In genomic region chr7:85681241-85681640, GRCh38 we compare ENCODE assay signal across 17 cellular contexts.
DNase-seq lines count a peak whose midpoint lies in the region; ATAC-seq and TF ChIP-seq lines count a peak whose summit lies in the region.
"Had no signal": no experiment of that assay in that cellular context is flagged by ENCODE, and none has a peak within 500 bp of the region (broad histone marks: within the 10 kb centered on the region; RNA-seq: fewer than 3 reads in every experiment).

No MANE protein-coding gene starts in this region.

- H3K9ac ChIP-seq in endodermal cell (ENCODE audit: extremely low read depth, low read length, poor library complexity, severe bottlenecking), result no peak overlapping the region

- no peak for ATAC-seq in HG03095 (IDR thresholded peaks at IDR 0.05; ENCODE audit: unreplicated experiment)
- ATAC-seq: HCT116 had no signal

- no peak overlapping the region for H3K4me3 Mint-ChIP-seq in endodermal cell
- H3K4me3 Mint-ChIP-seq: CD4-positive, alpha-beta memory T cell; H9 had no signal

- peaks cover 26% of the 10 kb centered on the region for H3K9me3 Mint-ChIP-seq in endodermal cell

- no peaks in the 10 kb centered on the region for H3K4me1 ChIP-seq in endodermal cell (ENCODE audit: control insufficient read depth, insufficient read depth, low read length)

- 90% methylated on average over 2 of the region's 2 CpGs; no CpG with 5 or more reads in 1 of the 2 experiments for WGBS in endodermal cell (ENCODE audit: insufficient coverage in 1 of 2, insufficient read length in 1 of 2), 2 experiments

- peaks cover 12% of the 10 kb centered on the region for H3K9me3 ChIP-seq in endodermal cell (ENCODE audit: control insufficient read depth, low read length)

- H3K27me3 ChIP-seq in H7 (ENCODE audit: control insufficient read depth, insufficient read depth, low read length) (no peaks in the 10 kb centered on the region), endodermal cell (ENCODE audit: control insufficient read depth, insufficient read depth, low read length, poor library complexity, severe bottlenecking) (no peaks in the 10 kb centered on the region)

- H3K36me3 ChIP-seq in H7 (replicated peaks; ENCODE audit: control insufficient read depth, insufficient read depth, low read length), result no peaks in the 10 kb centered on the region
- no peaks in the 10 kb centered on the region for H3K36me3 ChIP-seq in endodermal cell (ENCODE audit: control insufficient read depth, insufficient read depth, low read length)

- no peak overlapping the region for H3K4me3 ChIP-seq in H7 (ENCODE audit: insufficient read depth, low read depth, low read length)
- H3K4me3 ChIP-seq in endodermal cell (ENCODE audit: low read length), result no peak overlapping the region

- H3K27ac Mint-ChIP-seq in endodermal cell, result no peak overlapping the region
- H3K27ac Mint-ChIP-seq: CD4-positive, alpha-beta memory T cell had no signal

- DNase-seq in H7 (peak; percentile 2), endodermal cell (peak; percentile 44), iPS-NIHi7 (ENCODE audit: extremely low spot score) (peak; percentile 26), GM20000 (ENCODE audit: low spot score) (no peak), RKO (ENCODE audit: low spot score) (no peak)
- DNase-seq in stimulated activated naive CD4-positive, alpha-beta T cell treated with Interleukin-2 at 50 U/mL for 16 hours (lab: John Stamatoyannopoulos, UW), result no peak
- DNase-seq: AML-193; C1 segment of cervical spinal cord; Calu3; CD4-positive, alpha-beta memory T cell; COR-L47; DMS53; DMS79 treated with DMSO at 0.1 percent for 48 hours; GF-D8; H9 had no signal

- H3K27me3 Mint-ChIP-seq in endodermal cell (ENCODE audit: insufficient read depth), result no peaks in the 10 kb centered on the region
- H3K27me3 Mint-ChIP-seq: CD4-positive, alpha-beta memory T cell had no signal

- H3K36me3 Mint-ChIP-seq in endodermal cell (ENCODE audit: low read depth), result no peaks in the 10 kb centered on the region
- H3K36me3 Mint-ChIP-seq: CD4-positive, alpha-beta memory T cell had no signal

- TF ChIP-seq CTCF in endodermal cell (conservative IDR thresholded peaks at IDR 0.05), result no peak
- no peak for TF ChIP-seq CTCF in GM20000 (IDR thresholded peaks at IDR 0.05; ENCODE audit: extremely low read depth, missing control alignments)

- no peaks in the 10 kb centered on the region for H3K4me1 Mint-ChIP-seq in endodermal cell
- H3K4me1 Mint-ChIP-seq: CD4-positive, alpha-beta memory T cell had no signal

- no peak overlapping the region for H3K27ac ChIP-seq in endodermal cell (ENCODE audit: low read depth, low read length)

Comparison
In these comparisons a context has a peak if more than half of its experiments do, and no peak if none do; other contexts are left out.
1. DNase-seq: peak in H7 (single experiment), endodermal cell (single experiment) and iPS-NIHi7 (single experiment); none in GM20000 (single experiment), stimulated activated naive CD4-positive, alpha-beta T cell treated with Interleukin-2 at 50 U/mL for 16 hours (single experiment) and RKO (single experiment).